12 cellular contexts compared by ENCODE assay signal in genomic region chr14:91866061-91866460, GRCh38. TPM values are rescaled to one million over a fixed set of nuclear protein-coding genes. Genes with fewer than 3 reads are reported as not detected.
DNase-seq lines count a peak whose midpoint lies in the region; ATAC-seq and TF ChIP-seq lines count a peak whose summit lies in the region.
"Had no signal": no experiment of that assay in that cellular context is flagged by ENCODE, and none has a peak within 500 bp of the region (broad histone marks: within the 10 kb centered on the region; RNA-seq: fewer than 3 reads in every experiment).

No MANE protein-coding gene starts in this region.

- peaks cover 0 to 32% of the 10 kb centered on the region in 2 experiments for H3K36me3 ChIP-seq in mesenchymal stem cell (ENCODE audit: control insufficient read depth in 1 of 2, insufficient read depth in 2 of 2, low read depth in 1 of 2, low read length in 2 of 2)
- H3K36me3 ChIP-seq in endodermal cell (ENCODE audit: control insufficient read depth, insufficient read depth, low read length), result no peaks in the 10 kb centered on the region
- H3K36me3 ChIP-seq in MG63, result no peaks in the 10 kb centered on the region

- TF ChIP-seq POLR2A in GM18505 (IDR thresholded peaks at IDR 0.05; ENCODE audit: borderline replicate concordance, extremely low read depth, insufficient read depth, insufficient read length), result no peak

- H3K4me1 ChIP-seq in mesenchymal stem cell (ENCODE audit: control insufficient read depth, insufficient read depth, low read depth, low read length) (peaks cover 5% of the 10 kb centered on the region), endodermal cell (ENCODE audit: control insufficient read depth, insufficient read depth, low read length) (peaks cover 4% of the 10 kb centered on the region)

- H3K27me3 ChIP-seq in mesenchymal stem cell (ENCODE audit: control insufficient read depth in 1 of 2, insufficient read depth in 1 of 2, low read length in 2 of 2) (peaks cover 0 to 40% of the 10 kb centered on the region in 2 experiments), endodermal cell (ENCODE audit: control insufficient read depth, insufficient read depth, low read length, poor library complexity, severe bottlenecking) (no peaks in the 10 kb centered on the region), MG63 (no peaks in the 10 kb centered on the region)

- H2AFZ ChIP-seq in mesenchymal stem cell (ENCODE audit: low read depth, low read length), result no peak overlapping the region

- H3K9ac ChIP-seq in mesenchymal stem cell (ENCODE audit: low read length), result no peak overlapping the region
- no peak overlapping the region for H3K9ac ChIP-seq in endodermal cell (ENCODE audit: extremely low read depth, low read length, poor library complexity, severe bottlenecking)

- H3K4me2 ChIP-seq in mesenchymal stem cell (ENCODE audit: low read length, poor library complexity, severe bottlenecking), result no peak overlapping the region

- H3K27me3 Mint-ChIP-seq in endodermal cell (ENCODE audit: insufficient read depth), result peaks cover 13% of the 10 kb centered on the region

- no peak overlapping the region for H2BK5ac ChIP-seq in mesenchymal stem cell (ENCODE audit: low read depth, low read length, poor library complexity, severe bottlenecking)

- H3K4ac ChIP-seq in mesenchymal stem cell (ENCODE audit: low read depth in 1 of 2, low read length in 2 of 2), result no peak overlapping the region

- H2AK5ac ChIP-seq in mesenchymal stem cell (ENCODE audit: low read length, severe bottlenecking), result no peak overlapping the region

- no peak overlapping the region for H2BK12ac ChIP-seq in mesenchymal stem cell (ENCODE audit: low read length in 2 of 2)

- peaks cover 4 to 10% of the 10 kb centered on the region in 2 donors for H3K36me3 Mint-ChIP-seq in activated naive CD4-positive, alpha-beta T cell treated with anti-CD3 and anti-CD28 coated beads, Interleukin-2, amount 50 U/mL, for 72 hours
- peaks cover 9% of the 10 kb centered on the region for H3K36me3 Mint-ChIP-seq in endodermal cell (ENCODE audit: low read depth)

- no peaks in the 10 kb centered on the region for H3K79me1 ChIP-seq in mesenchymal stem cell (replicated peaks; ENCODE audit: low read length, poor library complexity, severe bottlenecking)

- no peak for TF ChIP-seq CTCF in endodermal cell (conservative IDR thresholded peaks at IDR 0.05)

- H3K23ac ChIP-seq in mesenchymal stem cell (ENCODE audit: low read length in 2 of 2), result no peak overlapping the region

- DNase-seq in AG20443 (ENCODE audit: low spot score), result peak; percentile 30
- peak; percentile 5 for DNase-seq in HS-5 (ENCODE audit: low read depth)
- peak in 1 of 2 donors; percentile 66 for DNase-seq in activated naive CD4-positive, alpha-beta T cell treated with anti-CD3 and anti-CD28 coated beads, Interleukin-2, amount 50 U/mL, for 72 hours (ENCODE audit: low spot score in 2 of 2)
- DNase-seq in mesenchymal stem cell, result peak; percentile 19
- DNase-seq in Right ventricle myocardium superior, result no peak
- no peak for DNase-seq in endodermal cell
- DNase-seq in MG63, result no peak
- DNase-seq: NCI-H187, nucleus accumbens had no signal

- H2BK15ac ChIP-seq in mesenchymal stem cell (ENCODE audit: low read depth, poor library complexity, severe bottlenecking), result no peak overlapping the region

- H4K91ac ChIP-seq in mesenchymal stem cell (ENCODE audit: low read length), result no peak overlapping the region

- WGBS in mesenchymal stem cell, result 73% methylated on average over 1 of the region's 2 CpGs
- whole genome bisulfite sequencing in endodermal cell (ENCODE audit: insufficient coverage in 1 of 2, insufficient read length in 1 of 2), 2 experiments, result 86% methylated on average over 2 of the region's 2 CpGs; no CpG with 5 or more reads in 1 of the 2 experiments

- H3K27ac ChIP-seq in mesenchymal stem cell (ENCODE audit: low read length, poor library complexity, severe bottlenecking) (no peak overlapping the region), endodermal cell (ENCODE audit: low read depth, low read length) (no peak overlapping the region)
- H3K27ac ChIP-seq: epithelial cell of prostate had no signal

- no peak overlapping the region for H4K8ac ChIP-seq in mesenchymal stem cell (ENCODE audit: low read length)

- intact Hi-C loops in Right ventricle myocardium superior (cut with DNase I), result no loop called here

- H3K27ac Mint-ChIP-seq in activated naive CD4-positive, alpha-beta T cell treated with anti-CD3 and anti-CD28 coated beads, Interleukin-2, amount 50 U/mL, for 72 hours, result peak overlapping the region; percentile 78 to 86
- no peak overlapping the region for H3K27ac Mint-ChIP-seq in endodermal cell

- H2BK120ac ChIP-seq in mesenchymal stem cell (ENCODE audit: low read depth, low read length), result no peak overlapping the region

- ATAC-seq in activated naive CD4-positive, alpha-beta T cell treated with anti-CD3 and anti-CD28 coated beads, Interleukin-2, amount 50 U/mL, for 72 hours, result peak; percentile 49 to 65
- ATAC-seq in Right ventricle myocardium superior (ENCODE audit: poor library complexity) (no peak), GM18505 (IDR thresholded peaks at IDR 0.05; ENCODE audit: unreplicated experiment) (no peak)

- no peak overlapping the region for H3K4me3 ChIP-seq in mesenchymal stem cell (ENCODE audit: insufficient read depth in 1 of 2, low read depth in 1 of 2, low read length in 2 of 2)
- no peak overlapping the region for H3K4me3 ChIP-seq in endodermal cell (ENCODE audit: low read length)
- no peak overlapping the region for H3K4me3 ChIP-seq in MG63

- no peaks in the 10 kb centered on the region for H3K9me3 ChIP-seq in mesenchymal stem cell (ENCODE audit: control insufficient read depth, low read length)
- peaks cover 7% of the 10 kb centered on the region for H3K9me3 ChIP-seq in endodermal cell (ENCODE audit: control insufficient read depth, low read length)
- no peaks in the 10 kb centered on the region for H3K9me3 ChIP-seq in MG63

- no peak overlapping the region for H3K4me3 Mint-ChIP-seq in endodermal cell
- H3K4me3 Mint-ChIP-seq: CD14-positive monocyte had no signal

- H3K14ac ChIP-seq in mesenchymal stem cell (ENCODE audit: low read length in 2 of 2), result no peak overlapping the region

- peaks cover 27% of the 10 kb centered on the region for H3K4me1 Mint-ChIP-seq in endodermal cell

- no peak overlapping the region for H3K18ac ChIP-seq in mesenchymal stem cell (ENCODE audit: low read depth in 1 of 2, low read length in 2 of 2)

- H3K9me3 Mint-ChIP-seq in activated naive CD4-positive, alpha-beta T cell treated with anti-CD3 and anti-CD28 coated beads, Interleukin-2, amount 50 U/mL, for 72 hours, result peaks cover 0 to 3% of the 10 kb centered on the region in 2 donors
- H3K9me3 Mint-ChIP-seq in endodermal cell, result peaks cover 15% of the 10 kb centered on the region

RNA-seq across cellular contexts. Expression of gene TC2N, which starts 1.3 kb away (rescaled TPM):
- total RNA-seq in activated naive CD4-positive, alpha-beta T cell treated with anti-CD3 and anti-CD28 coated beads, Interleukin-2, amount 50 U/mL, for 72 hours, result 10 to 100 TPM; 33.4 to 42.8 TPM
- polyA plus RNA-seq in mesenchymal stem cell (2013, experiment 1 of 2), result 0.07 TPM
- polyA plus RNA-seq in mesenchymal stem cell (2013, experiment 2 of 2), result 0.05 TPM
- 11.1 TPM for total RNA-seq in Right ventricle myocardium superior
- total RNA-seq in endodermal cell, result 10 to 100 TPM; 17.3 to 19.5 TPM
- 2.7 TPM for polyA plus RNA-seq in endodermal cell (2013, experiment 1 of 2)
- polyA plus RNA-seq in endodermal cell (2013, experiment 2 of 2), result 3.1 TPM
- total RNA-seq in MG63 (2014; rRNA removed; shearing (Covaris generic); ENCODE audit: low replicate concordance), result 0.53 TPM in 1 of 2 replicates, not detected in the other

Comparison
In these comparisons a context has a peak if more than half of its experiments do, and no peak if none do; other contexts are left out.
1. DNase-seq: peak in AG20443 (single experiment), HS-5 (single experiment) and mesenchymal stem cell (single experiment); none in Right ventricle myocardium superior (single experiment), endodermal cell (single experiment) and MG63 (single experiment).
2. ATAC-seq: peak in activated naive CD4-positive, alpha-beta T cell treated with anti-CD3 and anti-CD28 coated beads, Interleukin-2, amount 50 U/mL, for 72 hours (2 of 2); none in Right ventricle myocardium superior (single experiment) and GM18505 (single experiment).